ENCODE assay signal across 1 cellular context in genomic region chr10:113087082-113088029, GRCh38.
TF ChIP-seq lines count a peak whose summit lies in the region.

No MANE protein-coding gene starts in this region.

TF ChIP-seq in K562, 482 proteins besides CTCF, POLR2A, EP300 and RAD21 (continued from another document):
- TF ChIP-seq, protein P1, sequence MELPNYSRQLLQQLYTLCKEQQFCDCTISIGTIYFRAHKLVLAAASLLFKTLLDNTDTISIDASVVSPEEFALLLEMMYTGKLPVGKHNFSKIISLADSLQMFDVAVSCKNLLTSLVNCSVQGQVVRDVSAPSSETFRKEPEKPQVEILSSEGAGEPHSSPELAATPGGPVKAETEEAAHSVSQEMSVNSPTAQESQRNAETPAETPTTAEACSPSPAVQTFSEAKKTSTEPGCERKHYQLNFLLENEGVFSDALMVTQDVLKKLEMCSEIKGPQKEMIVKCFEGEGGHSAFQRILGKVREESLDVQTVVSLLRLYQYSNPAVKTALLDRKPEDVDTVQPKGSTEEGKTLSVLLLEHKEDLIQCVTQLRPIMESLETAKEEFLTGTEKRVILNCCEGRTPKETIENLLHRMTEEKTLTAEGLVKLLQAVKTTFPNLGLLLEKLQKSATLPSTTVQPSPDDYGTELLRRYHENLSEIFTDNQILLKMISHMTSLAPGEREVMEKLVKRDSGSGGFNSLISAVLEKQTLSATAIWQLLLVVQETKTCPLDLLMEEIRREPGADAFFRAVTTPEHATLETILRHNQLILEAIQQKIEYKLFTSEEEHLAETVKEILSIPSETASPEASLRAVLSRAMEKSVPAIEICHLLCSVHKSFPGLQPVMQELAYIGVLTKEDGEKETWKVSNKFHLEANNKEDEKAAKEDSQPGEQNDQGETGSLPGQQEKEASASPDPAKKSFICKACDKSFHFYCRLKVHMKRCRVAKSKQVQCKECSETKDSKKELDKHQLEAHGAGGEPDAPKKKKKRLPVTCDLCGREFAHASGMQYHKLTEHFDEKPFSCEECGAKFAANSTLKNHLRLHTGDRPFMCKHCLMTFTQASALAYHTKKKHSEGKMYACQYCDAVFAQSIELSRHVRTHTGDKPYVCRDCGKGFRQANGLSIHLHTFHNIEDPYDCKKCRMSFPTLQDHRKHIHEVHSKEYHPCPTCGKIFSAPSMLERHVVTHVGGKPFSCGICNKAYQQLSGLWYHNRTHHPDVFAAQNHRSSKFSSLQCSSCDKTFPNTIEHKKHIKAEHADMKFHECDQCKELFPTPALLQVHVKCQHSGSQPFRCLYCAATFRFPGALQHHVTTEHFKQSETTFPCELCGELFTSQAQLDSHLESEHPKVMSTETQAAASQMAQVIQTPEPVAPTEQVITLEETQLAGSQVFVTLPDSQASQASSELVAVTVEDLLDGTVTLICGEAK (IDR thresholded peaks at IDR 0.05): peak; percentile 46; the same call in 1 of the 2 replicates
- TF ChIP-seq, protein P1 (CRISPR knock-in tag; IDR thresholded peaks at IDR 0.05): no peak
- TF ChIP-seq CC2D1A (IDR thresholded peaks at IDR 0.05) (peak; percentile 44; the same call in 1 of the 2 replicates), ZNF263 (CRISPR knock-in tag; IDR thresholded peaks at IDR 0.05; ENCODE audit: borderline replicate concordance) (no peak), KDM1A (IDR thresholded peaks at IDR 0.05) (peak; percentile 98), FOSL1 (tag; conservative IDR thresholded peaks at IDR 0.05) (peak; percentile 96)
